In the genomic region with DNA sequence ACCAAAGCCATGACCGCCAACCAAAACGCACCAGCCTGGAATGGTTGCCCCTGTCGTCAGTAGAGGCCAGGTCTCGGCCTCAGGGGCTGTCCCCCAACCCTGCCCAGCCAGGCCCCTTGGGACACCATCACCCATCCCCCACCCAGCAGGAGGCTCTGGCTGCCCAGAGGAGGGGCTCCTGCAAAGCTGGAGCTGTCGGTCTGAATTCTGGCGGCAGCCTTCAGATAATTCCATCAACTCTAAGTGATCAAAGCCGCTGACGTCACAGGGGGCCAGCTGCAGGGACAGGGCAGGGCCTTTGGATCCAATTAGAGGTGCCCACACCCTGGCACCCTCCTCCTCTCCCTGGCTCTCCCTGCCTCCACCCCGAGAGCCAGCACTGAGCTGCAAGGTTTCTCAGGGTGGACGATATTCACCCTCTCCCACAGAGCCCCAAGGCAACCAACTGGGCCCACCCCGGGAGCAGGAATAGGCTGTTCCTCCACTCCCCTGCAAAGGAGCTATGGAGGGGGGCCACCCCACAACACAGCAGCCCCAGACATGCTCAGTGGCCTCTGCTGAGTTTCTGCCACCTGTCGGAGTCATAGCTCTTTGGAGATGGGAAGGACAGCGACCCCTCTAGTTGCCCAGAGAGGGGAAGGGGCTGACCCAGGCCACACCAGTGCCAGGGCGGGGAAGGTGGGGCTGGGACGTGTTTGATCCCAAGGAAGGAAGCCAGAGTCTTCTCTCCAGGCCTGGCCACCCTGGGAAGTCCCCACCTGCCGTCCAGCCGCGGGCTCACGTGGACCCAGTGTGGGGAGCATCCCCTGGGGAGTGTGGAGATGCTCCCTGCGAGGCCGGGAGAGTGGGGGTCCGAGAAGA, we compare ENCODE assay signal across 8 cellular contexts.
DNase-seq lines count a peak whose midpoint lies in the region; ATAC-seq and TF ChIP-seq lines count a peak whose summit lies in the region.

No MANE protein-coding gene starts in this region.

- no peak overlapping the region for H3K4me3 ChIP-seq in RWPE2 (ENCODE audit: severe bottlenecking)
- H3K4me3 ChIP-seq in hepatocyte: no peak overlapping the region

- H3K79me2 ChIP-seq in hepatocyte: no peaks in the 10 kb centered on the region

- intact Hi-C loops in activated CD4-positive, alpha-beta T cell treated with anti-CD3 and anti-CD28 coated beads for 36 hours (cut with DNase I, micrococcal nuclease): loop anchor here (2.0 to 10.0 kb wide), 6 partner anchors 29 to 1827 kb away; partner anchors contain the start of genes BRD3 (in 1 of the 2) and POMT1 (in 1 of the 2)

- no peaks in the 10 kb centered on the region for H3K36me3 Mint-ChIP-seq in activated CD4-positive, alpha-beta T cell treated with anti-CD3 and anti-CD28 coated beads for 36 hours (ENCODE audit: low read depth)
- peaks cover 6% of the 10 kb centered on the region for H3K36me3 Mint-ChIP-seq in stimulated activated effector memory CD8-positive, alpha-beta T cell treated with anti-CD3 and anti-CD28 coated beads, Interleukin-12 subunit alpha, Interleukin-12 subunit beta, amount 100 ng/mL, for 72 hours

- no peaks in the 10 kb centered on the region for H4K20me1 ChIP-seq in hepatocyte (ENCODE audit: insufficient read depth, poor library complexity, severe bottlenecking)

- H3K27me3 ChIP-seq in RWPE2 (ENCODE audit: insufficient read depth, poor library complexity, severe bottlenecking) (peaks cover 13% of the 10 kb centered on the region), hepatocyte (no peaks in the 10 kb centered on the region)

- 47% methylated on average over 22 of the region's 22 CpGs for WGBS in hepatocyte (ENCODE audit: low lambda C conversion rate, missing lambda C conversion rate)

- peak overlapping the region; percentile 97 for H3K4me2 ChIP-seq in hepatocyte

- no peak overlapping the region for H3K27ac ChIP-seq in RWPE2 (ENCODE audit: poor library complexity, severe bottlenecking)
- H3K27ac ChIP-seq in hepatocyte: no peak overlapping the region

- ATAC-seq in activated CD4-positive, alpha-beta T cell treated with anti-CD3 and anti-CD28 coated beads for 36 hours: no peak
- no peak for ATAC-seq in RWPE2 (ENCODE audit: low read depth)
- no peak for ATAC-seq in stimulated activated effector memory CD8-positive, alpha-beta T cell treated with anti-CD3 and anti-CD28 coated beads, Interleukin-12 subunit alpha, Interleukin-12 subunit beta, amount 100 ng/mL, for 72 hours
- no peak for ATAC-seq in GM19452 (IDR thresholded peaks at IDR 0.05; ENCODE audit: unreplicated experiment)

- H3K9me3 Mint-ChIP-seq in activated CD4-positive, alpha-beta T cell treated with anti-CD3 and anti-CD28 coated beads for 36 hours (ENCODE audit: low read depth): no peaks in the 10 kb centered on the region
- H3K9me3 Mint-ChIP-seq in stimulated activated effector memory CD8-positive, alpha-beta T cell treated with anti-CD3 and anti-CD28 coated beads, Interleukin-12 subunit alpha, Interleukin-12 subunit beta, amount 100 ng/mL, for 72 hours: no peaks in the 10 kb centered on the region

- H3K4me1 Mint-ChIP-seq in activated CD4-positive, alpha-beta T cell treated with anti-CD3 and anti-CD28 coated beads for 36 hours: peaks cover 10% of the 10 kb centered on the region
- H3K4me1 Mint-ChIP-seq in stimulated activated effector memory CD8-positive, alpha-beta T cell treated with anti-CD3 and anti-CD28 coated beads, Interleukin-12 subunit alpha, Interleukin-12 subunit beta, amount 100 ng/mL, for 72 hours: peaks cover 25% of the 10 kb centered on the region

- H3K4me1 ChIP-seq in RWPE2 (ENCODE audit: insufficient read depth, poor library complexity, severe bottlenecking): no peaks in the 10 kb centered on the region
- H3K4me1 ChIP-seq in hepatocyte (ENCODE audit: insufficient read depth): peaks cover 9% of the 10 kb centered on the region

- H3K27me3 Mint-ChIP-seq in activated CD4-positive, alpha-beta T cell treated with anti-CD3 and anti-CD28 coated beads for 36 hours: no peaks in the 10 kb centered on the region

- DNase-seq in activated CD4-positive, alpha-beta T cell treated with anti-CD3 and anti-CD28 coated beads for 36 hours: peak; percentile 25
- no peak for DNase-seq in activated CD4-positive, alpha-beta T cell treated with anti-CD3 and anti-CD28 coated beads for 1 hour
- DNase-seq in RWPE2 (ENCODE audit: low spot score) (peak; percentile 50), hepatocyte (ENCODE audit: low spot score) (no peak)
- DNase-seq in stimulated activated effector memory CD8-positive, alpha-beta T cell treated with anti-CD3 and anti-CD28 coated beads, Interleukin-12 subunit alpha, Interleukin-12 subunit beta, amount 100 ng/mL, for 72 hours (ENCODE audit: low spot score in 2 of 2): no peak
- DNase-seq in NK-92 treated with Interleukin-12 subunit alpha and Interleukin-12 subunit beta, amount 100 ng/mL, for 24 hours (lab: John Stamatoyannopoulos, UW): no peak
- DNase-seq in stimulated activated naive CD4-positive, alpha-beta T cell treated with Interleukin-2 at 50 U/mL for 16 hours (lab: John Stamatoyannopoulos, UW): no peak

- CTCF ChIA-PET in activated CD4-positive, alpha-beta T cell treated with anti-CD3 and anti-CD28 coated beads for 36 hours (lab: Charles Lee): interaction anchor here (0.6 to 2.0 kb wide), 7 partner anchors 12 to 483 kb away, joined by 3 to 8 read pairs (median 4); no protein-coding TSS in a partner anchor

- no peak overlapping the region for H3K27ac Mint-ChIP-seq in activated CD4-positive, alpha-beta T cell treated with anti-CD3 and anti-CD28 coated beads for 36 hours
- no peak overlapping the region for H3K27ac Mint-ChIP-seq in stimulated activated effector memory CD8-positive, alpha-beta T cell treated with anti-CD3 and anti-CD28 coated beads, Interleukin-12 subunit alpha, Interleukin-12 subunit beta, amount 100 ng/mL, for 72 hours

- H3K9me3 ChIP-seq in RWPE2 (ENCODE audit: severe bottlenecking): no peaks in the 10 kb centered on the region
- no peaks in the 10 kb centered on the region for H3K9me3 ChIP-seq in hepatocyte (ENCODE audit: low read depth)

- POLR2A ChIA-PET in activated CD4-positive, alpha-beta T cell treated with anti-CD3 and anti-CD28 coated beads for 36 hours (lab: Charles Lee): no interaction called here

- H3K4me3 Mint-ChIP-seq in activated CD4-positive, alpha-beta T cell treated with anti-CD3 and anti-CD28 coated beads for 36 hours: no peak overlapping the region
- H3K4me3 Mint-ChIP-seq in stimulated activated effector memory CD8-positive, alpha-beta T cell treated with anti-CD3 and anti-CD28 coated beads, Interleukin-12 subunit alpha, Interleukin-12 subunit beta, amount 100 ng/mL, for 72 hours: peak overlapping the region; percentile 96

- TF ChIP-seq CTCF in RWPE2 (IDR thresholded peaks at IDR 0.05; ENCODE audit: poor library complexity, severe bottlenecking): no peak
- no peak for TF ChIP-seq CTCF in hepatocyte (IDR thresholded peaks at IDR 0.05; ENCODE audit: poor library complexity)

- H3K36me3 ChIP-seq in RWPE2 (ENCODE audit: low read depth): no peaks in the 10 kb centered on the region
- H3K36me3 ChIP-seq in hepatocyte (replicated peaks; ENCODE audit: insufficient read depth, low read depth): no peaks in the 10 kb centered on the region

- no peaks in the 10 kb centered on the region for H3K9me2 ChIP-seq in hepatocyte (replicated peaks; ENCODE audit: insufficient read depth)

- peak overlapping the region; percentile 18 for H2AFZ ChIP-seq in hepatocyte

Comparison
In these comparisons a context has a peak if more than half of its experiments do, and no peak if none do; other contexts are left out.
1. DNase-seq: peak in activated CD4-positive, alpha-beta T cell treated with anti-CD3 and anti-CD28 coated beads for 36 hours (single experiment) and RWPE2 (single experiment); none in activated CD4-positive, alpha-beta T cell treated with anti-CD3 and anti-CD28 coated beads for 1 hour (single experiment), hepatocyte (single experiment), stimulated activated effector memory CD8-positive, alpha-beta T cell treated with anti-CD3 and anti-CD28 coated beads, Interleukin-12 subunit alpha, Interleukin-12 subunit beta, amount 100 ng/mL, for 72 hours (0 of 2), NK-92 treated with Interleukin-12 subunit alpha and Interleukin-12 subunit beta, amount 100 ng/mL, for 24 hours (single experiment) and stimulated activated naive CD4-positive, alpha-beta T cell treated with Interleukin-2 at 50 U/mL for 16 hours (single experiment).